ENCODE assay signal across 24 cellular contexts in genomic region chr14:24256960-24257359, GRCh38. TPM values are rescaled to one million over a fixed set of nuclear protein-coding genes. Genes with fewer than 3 reads are reported as not detected.
DNase-seq lines count a peak whose midpoint lies in the region; ATAC-seq, FAIRE-seq and TF ChIP-seq lines count a peak whose summit lies in the region.
"Had no signal": no experiment of that assay in that cellular context is flagged by ENCODE, and none has a peak within 500 bp of the region (broad histone marks: within the 10 kb centered on the region; RNA-seq: fewer than 3 reads in every experiment).

No MANE protein-coding gene starts in this region.

- DNase-seq in cardiac muscle cell (ENCODE audit: low read depth in 1 of 2, low spot score in 1 of 2), result no peak
- DNase-seq in right cardiac atrium, result no peak
- DNase-seq in astrocyte (ENCODE audit: low read depth), result no peak
- DNase-seq in mesothelial cell of epicardium (ENCODE audit: low spot score in 2 of 2, unreplicated experiment in 2 of 2), result no peak
- no peak for DNase-seq in stimulated activated naive B cell treated with anti-CD40 and anti-IgM and Interleukin-4, amounts not matched to agents 10 μg/mL and 1 μg/mL and 100 μg/mL, for 72 hours
- no peak for DNase-seq in UCSD-AML1 (lab: John Stamatoyannopoulos, UW; ENCODE audit: unreplicated experiment)
- DNase-seq in GM10266 (ENCODE audit: extremely low spot score), result no peak
- DNase-seq: Calu3; CD8-positive, alpha-beta memory T cell; GOT3; HCEC 1CT; NCI-H1105; NCI-H146; NCI-H2029 treated with DMSO at 0.1 percent for 48 hours; NCI-H2171; NCI-H345; NCI-H524 treated with DMSO at 0.1 percent for 48 hours; SHP77 had no signal

- no peaks in the 10 kb centered on the region for H4K20me1 ChIP-seq in astrocyte (ENCODE audit: insufficient read depth, low read length)

- H3K79me2 ChIP-seq in astrocyte (ENCODE audit: insufficient read depth, low read length), result no peaks in the 10 kb centered on the region

- H3K4me1 ChIP-seq in cardiac muscle cell (ENCODE audit: low read depth), result peaks cover 18% of the 10 kb centered on the region
- no peaks in the 10 kb centered on the region for H3K4me1 ChIP-seq in right cardiac atrium (ENCODE audit: control insufficient read depth, insufficient read depth, low read length)
- H3K4me1 ChIP-seq in astrocyte (ENCODE audit: insufficient read depth, low read length), result peaks cover 7% of the 10 kb centered on the region

- intact Hi-C loops in right cardiac atrium (cut with DNase I), result no loop called here

- H3K4me3 Mint-ChIP-seq in astrocyte (ENCODE audit: unreplicated experiment) (no peak overlapping the region), mesothelial cell of epicardium (no peak overlapping the region)
- no peak overlapping the region for H3K4me3 Mint-ChIP-seq in stimulated activated naive B cell treated with anti-CD40 and anti-IgM and Interleukin-4, amounts not matched to agents 10 μg/mL and 1 μg/mL and 100 μg/mL, for 72 hours
- H3K4me3 Mint-ChIP-seq: CD8-positive, alpha-beta memory T cell had no signal

- H3K9me3 Mint-ChIP-seq in astrocyte (ENCODE audit: unreplicated experiment), result no peaks in the 10 kb centered on the region
- H3K9me3 Mint-ChIP-seq in mesothelial cell of epicardium, result no peaks in the 10 kb centered on the region
- H3K9me3 Mint-ChIP-seq in stimulated activated naive B cell treated with anti-CD40 and anti-IgM and Interleukin-4, amounts not matched to agents 10 μg/mL and 1 μg/mL and 100 μg/mL, for 72 hours, result no peaks in the 10 kb centered on the region
- H3K9me3 Mint-ChIP-seq: CD8-positive, alpha-beta memory T cell had no signal

- ATAC-seq in right cardiac atrium, result no peak
- no peak for ATAC-seq in stimulated activated naive B cell treated with anti-CD40 and anti-IgM and Interleukin-4, amounts not matched to agents 10 μg/mL and 1 μg/mL and 100 μg/mL, for 72 hours (replicated peaks)
- ATAC-seq in GM18870 (IDR thresholded peaks at IDR 0.05; ENCODE audit: unreplicated experiment), result no peak

- no peaks in the 10 kb centered on the region for H3K36me3 ChIP-seq in cardiac muscle cell
- no peaks in the 10 kb centered on the region for H3K36me3 ChIP-seq in astrocyte (ENCODE audit: insufficient read depth, low read length)

- TF ChIP-seq CTCF in cardiac muscle cell (IDR thresholded peaks at IDR 0.05; ENCODE audit: low read depth, low read length) (no peak), astrocyte (IDR thresholded peaks at IDR 0.05; ENCODE audit: insufficient read depth, low read depth, low read length) (no peak), mesothelial cell of epicardium (IDR thresholded peaks at IDR 0.05; ENCODE audit: unreplicated experiment) (no peak), GM10266 (IDR thresholded peaks at IDR 0.05; ENCODE audit: control insufficient read depth, insufficient read depth, low read depth, missing control alignments) (no peak)

- no peaks in the 10 kb centered on the region for H3K27me3 ChIP-seq in cardiac muscle cell
- no peaks in the 10 kb centered on the region for H3K27me3 ChIP-seq in right cardiac atrium (ENCODE audit: control insufficient read depth, insufficient read depth)
- H3K27me3 ChIP-seq in astrocyte (ENCODE audit: insufficient read depth, low read length), result no peaks in the 10 kb centered on the region

- no peak overlapping the region for H2AFZ ChIP-seq in astrocyte (ENCODE audit: low read depth, low read length)

- H3K27ac ChIP-seq in cardiac muscle cell (peak overlapping the region; percentile 74), right cardiac atrium (ENCODE audit: low read length) (no peak overlapping the region), astrocyte (ENCODE audit: low read depth, low read length) (no peak overlapping the region)
- H3K27ac ChIP-seq: C4-2B, HL-60, KMS-11 had no signal

- peaks cover 5% of the 10 kb centered on the region for H3K4me1 Mint-ChIP-seq in astrocyte (ENCODE audit: low read depth, unreplicated experiment)
- H3K4me1 Mint-ChIP-seq in mesothelial cell of epicardium, result peaks cover 21% of the 10 kb centered on the region
- no peaks in the 10 kb centered on the region for H3K4me1 Mint-ChIP-seq in stimulated activated naive B cell treated with anti-CD40 and anti-IgM and Interleukin-4, amounts not matched to agents 10 μg/mL and 1 μg/mL and 100 μg/mL, for 72 hours
- H3K4me1 Mint-ChIP-seq: CD8-positive, alpha-beta memory T cell had no signal

- FAIRE-seq in astrocyte (lab: Jason Lieb, UNC), result no peak
- FAIRE-seq: G401.6, RCC 7860 had no signal

- H3K36me3 Mint-ChIP-seq in astrocyte (ENCODE audit: low read depth, unreplicated experiment) (peaks cover 22% of the 10 kb centered on the region), mesothelial cell of epicardium (no peaks in the 10 kb centered on the region)
- peaks cover 25 to 35% of the 10 kb centered on the region in 2 donors for H3K36me3 Mint-ChIP-seq in stimulated activated naive B cell treated with anti-CD40 and anti-IgM and Interleukin-4, amounts not matched to agents 10 μg/mL and 1 μg/mL and 100 μg/mL, for 72 hours

- H3K27ac Mint-ChIP-seq in astrocyte (ENCODE audit: unreplicated experiment), result peak overlapping the region; percentile 12
- H3K27ac Mint-ChIP-seq in mesothelial cell of epicardium, result peak overlapping the region; percentile 37
- H3K27ac Mint-ChIP-seq in stimulated activated naive B cell treated with anti-CD40 and anti-IgM and Interleukin-4, amounts not matched to agents 10 μg/mL and 1 μg/mL and 100 μg/mL, for 72 hours, result peak overlapping the region; percentile 1

- H3K4me3 ChIP-seq in cardiac muscle cell, result no peak overlapping the region
- no peak overlapping the region for H3K4me3 ChIP-seq in right cardiac atrium (ENCODE audit: low read length)
- H3K4me3 ChIP-seq in astrocyte (ENCODE audit: insufficient read depth, low read depth, low read length), result no peak overlapping the region

- H3K9me3 ChIP-seq in cardiac muscle cell (ENCODE audit: low read depth), result no peaks in the 10 kb centered on the region
- no peaks in the 10 kb centered on the region for H3K9me3 ChIP-seq in right cardiac atrium (ENCODE audit: control insufficient read depth, low read length)
- H3K9me3 ChIP-seq in astrocyte (ENCODE audit: insufficient read depth, low read depth, low read length), result no peaks in the 10 kb centered on the region

- peaks cover 6% of the 10 kb centered on the region for H3K27me3 Mint-ChIP-seq in astrocyte (ENCODE audit: low read depth, unreplicated experiment)
- no peaks in the 10 kb centered on the region for H3K27me3 Mint-ChIP-seq in mesothelial cell of epicardium (ENCODE audit: low read depth)
- H3K27me3 Mint-ChIP-seq in stimulated activated naive B cell treated with anti-CD40 and anti-IgM and Interleukin-4, amounts not matched to agents 10 μg/mL and 1 μg/mL and 100 μg/mL, for 72 hours, result no peaks in the 10 kb centered on the region
- H3K27me3 Mint-ChIP-seq: CD8-positive, alpha-beta memory T cell had no signal

- WGBS in right cardiac atrium, result 63% methylated on average over 4 of the region's 4 CpGs

- H3K4me2 ChIP-seq in astrocyte (ENCODE audit: low read length), result no peak overlapping the region
- H3K4me2 ChIP-seq: KMS-11 had no signal

- no peak overlapping the region for H3K9ac ChIP-seq in astrocyte (ENCODE audit: low read length)
- H3K9ac ChIP-seq: KMS-11 had no signal

RNA-seq across cellular contexts. Expression of gene TGM1, which starts 6.0 kb away (rescaled TPM):
- 0.35 and 1.7 TPM in 2 replicates for total RNA-seq in cardiac muscle cell
- polyA plus RNA-seq in cardiac muscle cell, result 0.65 TPM in 1 of 2 replicates, not detected in the other
- total RNA-seq in right cardiac atrium, result 1 to 10 TPM in 1 of 4 donors, under 1 TPM in 3; 0.36 to 2.0 (median 0.58) TPM
- 0.16 TPM for polyA plus RNA-seq in right cardiac atrium
- 3.8 and 4.8 TPM in 2 replicates for total RNA-seq in astrocyte
- 9.5 to 12.1 TPM (median 10.2 TPM) in 3 replicates for total RNA-seq in mesothelial cell of epicardium
- polyA plus RNA-seq: CD8-positive, alpha-beta memory T cell had no signal

RNA-seq across cellular contexts. Expression of gene RABGGTA, which starts 14.4 kb away (rescaled TPM):
- total RNA-seq in cardiac muscle cell, result 39.6 and 43.5 TPM in 2 replicates
- 43.7 and 45.2 TPM in 2 replicates for polyA plus RNA-seq in cardiac muscle cell
- 10 to 100 TPM; 18.1 to 21.4 (median 20.8) TPM for total RNA-seq in right cardiac atrium
- polyA plus RNA-seq in right cardiac atrium, result 20.7 TPM
- total RNA-seq in astrocyte, result 26.6 and 27.3 TPM in 2 replicates
- total RNA-seq in mesothelial cell of epicardium, result 28.7 to 34.5 TPM (median 31.2 TPM) in 3 replicates

RNA-seq across cellular contexts. Expression of gene TINF2, which starts 14.5 kb away (rescaled TPM):
- total RNA-seq in cardiac muscle cell (32.3 and 40.8 TPM in 2 replicates), right cardiac atrium (10 to 100 TPM; 38.9 to 45.9 (median 45.3) TPM), astrocyte (33.0 and 36.2 TPM in 2 replicates), mesothelial cell of epicardium (49.1 to 55.2 TPM (median 51.1 TPM) in 3 replicates)
- polyA plus RNA-seq in cardiac muscle cell (49.9 and 50.6 TPM in 2 replicates), right cardiac atrium (23.0 TPM)

RNA-seq across cellular contexts. Expression of gene GMPR2, which starts 24.2 kb away (rescaled TPM):
- total RNA-seq in cardiac muscle cell (59.5 and 66.3 TPM in 2 replicates), right cardiac atrium (10 to 100 TPM; 32.4 to 45.4 (median 34.6) TPM), astrocyte (55.5 and 66.5 TPM in 2 replicates), mesothelial cell of epicardium (72.5 to 78.7 TPM (median 74.1 TPM) in 3 replicates)
- polyA plus RNA-seq in cardiac muscle cell (57.6 and 66.8 TPM in 2 replicates), right cardiac atrium (30.3 TPM)

RNA-seq across cellular contexts. Expression of gene NEDD8, which starts 24.8 kb away (rescaled TPM):
- total RNA-seq in cardiac muscle cell, result 262 and 264 TPM in 2 replicates
- 429 and 492 TPM in 2 replicates for polyA plus RNA-seq in cardiac muscle cell
- total RNA-seq in right cardiac atrium, result 100 to 1,000 TPM; 167 to 190 (median 183) TPM
- polyA plus RNA-seq in right cardiac atrium, result 302 TPM
- total RNA-seq in astrocyte, result 233 and 251 TPM in 2 replicates
- 148 to 156 TPM (median 155 TPM) in 3 replicates for total RNA-seq in mesothelial cell of epicardium
